15 cellular contexts compared by ENCODE assay signal in genomic region chr2:156338578-156338977, GRCh38. TPM values are rescaled to one million over a fixed set of nuclear protein-coding genes. Genes with fewer than 3 reads are reported as not detected.
DNase-seq lines count a peak whose midpoint lies in the region; ATAC-seq and TF ChIP-seq lines count a peak whose summit lies in the region.
"Had no signal": no experiment of that assay in that cellular context is flagged by ENCODE, and none has a peak within 500 bp of the region (broad histone marks: within the 10 kb centered on the region; RNA-seq: fewer than 3 reads in every experiment).

No MANE protein-coding gene starts in this region.

- peak overlapping the region in 3 of 4 donors; percentile 33 to 100 (median 100) for H3K27ac ChIP-seq in sigmoid colon

- no peaks in the 10 kb centered on the region for H3K9me3 ChIP-seq in Loucy (ENCODE audit: insufficient read depth, low read depth, low read length)
- no peaks in the 10 kb centered on the region for H3K9me3 ChIP-seq in sigmoid colon

- no peak for TF ChIP-seq POLR2A in sigmoid colon (IDR thresholded peaks at IDR 0.05)

- DNase-seq in NCI-H1092 treated with DMSO at 0.1 percent for 48 hours (lab: John Stamatoyannopoulos, UW) (peak; percentile 7), NCI-H1092 (lab: John Stamatoyannopoulos, UW) (no peak), cerebellar cortex (ENCODE audit: low spot score) (peak; percentile 28), sigmoid colon (no peak)
- DNase-seq: 8988T; activated CD4-positive, alpha-beta T cell treated with anti-CD3 and anti-CD28 coated beads for 1 hour; activated naive CD4-positive, alpha-beta T cell; foreskin melanocyte; NCI-H2171 treated with DMSO at 0.1 percent for 48 hours had no signal

- no peak overlapping the region for H2AFZ ChIP-seq in Loucy (ENCODE audit: low read length)

- intact Hi-C loops in sigmoid colon (cut with DNase I) = loop anchor here (10.0 kb wide), 1 partner anchor 836 kb away; no protein-coding TSS in a partner anchor

- peak overlapping the region; percentile 84 for H3K4me2 ChIP-seq in Loucy (ENCODE audit: low read depth, low read length, poor library complexity, severe bottlenecking)

- H4K20me1 ChIP-seq in Loucy (ENCODE audit: insufficient read depth, low read length, poor library complexity, severe bottlenecking) = no peaks in the 10 kb centered on the region

- no peak for ATAC-seq in HG03432 (IDR thresholded peaks at IDR 0.05; ENCODE audit: unreplicated experiment)
- no peak for ATAC-seq in HG02840 (IDR thresholded peaks at IDR 0.05; ENCODE audit: low FRiP score, unreplicated experiment)
- ATAC-seq in GM21390 (IDR thresholded peaks at IDR 0.05; ENCODE audit: unreplicated experiment) = no peak
- ATAC-seq: HepG2 had no signal

- TF ChIP-seq EP300 in sigmoid colon (IDR thresholded peaks at IDR 0.05) = no peak

- 17 to 55% methylated on average over 2 of the region's 2 CpGs for WGBS in sigmoid colon, 2 donors

- H3K79me2 ChIP-seq in Loucy (ENCODE audit: insufficient read depth, low read length) = peaks cover 35% of the 10 kb centered on the region

- peaks cover 9% of the 10 kb centered on the region; the same call in 1 of the 2 replicates for H3F3A ChIP-seq in Loucy (ENCODE audit: low read depth)

- TF ChIP-seq CTCF in Loucy (conservative IDR thresholded peaks at IDR 0.05; ENCODE audit: low read length) (no peak), sigmoid colon (IDR thresholded peaks at IDR 0.05) (no peak)

- H3K27me3 ChIP-seq in Loucy (ENCODE audit: insufficient read depth, low read length, poor library complexity, severe bottlenecking) (peaks cover 3% of the 10 kb centered on the region), sigmoid colon (no peaks in the 10 kb centered on the region)

- no peak overlapping the region for H3K9ac ChIP-seq in Loucy (ENCODE audit: low read depth, low read length, poor library complexity, severe bottlenecking)

- H3K4me3 ChIP-seq in Loucy (ENCODE audit: low read length, poor library complexity, severe bottlenecking) (peak overlapping the region; percentile 31), sigmoid colon (no peak overlapping the region)
- H3K4me3 ChIP-seq: lung had no signal

- H3K9me2 ChIP-seq in Loucy (replicated peaks; ENCODE audit: low read depth, low read length) = no peaks in the 10 kb centered on the region

- H3K4me1 ChIP-seq in Loucy (ENCODE audit: insufficient read depth, low read length, poor library complexity, severe bottlenecking) (peaks cover 49% of the 10 kb centered on the region), sigmoid colon (peaks cover 0 to 19% (median 12%) of the 10 kb centered on the region in 4 donors)

- H3K36me3 ChIP-seq in Loucy (ENCODE audit: insufficient read depth, low read length) (no peaks in the 10 kb centered on the region), sigmoid colon (no peaks in the 10 kb centered on the region)

RNA-seq across cellular contexts. Expression of gene NR4A2, which starts 6.1 kb away (rescaled TPM):
- 1 to 10 TPM; 1.8 to 5.0 (median 2.6) TPM for total RNA-seq in sigmoid colon
- polyA plus RNA-seq in sigmoid colon = 10 to 100 TPM in 1 of 3 donors, 1 to 10 TPM in 2; 1.8 to 11.3 (median 2.8) TPM
- total RNA-seq: HepG2 had no signal
- polyA plus RNA-seq: HepG2 had no signal

Comparison
In these comparisons a context has a peak if more than half of its experiments do, and no peak if none do; other contexts are left out.
1. DNase-seq: peak in NCI-H1092 treated with DMSO at 0.1 percent for 48 hours (single experiment) and cerebellar cortex (single experiment); none in NCI-H1092 (single experiment) and sigmoid colon (single experiment).